Comparison of ENCODE assay signal across 8 cellular contexts in the genomic region with DNA sequence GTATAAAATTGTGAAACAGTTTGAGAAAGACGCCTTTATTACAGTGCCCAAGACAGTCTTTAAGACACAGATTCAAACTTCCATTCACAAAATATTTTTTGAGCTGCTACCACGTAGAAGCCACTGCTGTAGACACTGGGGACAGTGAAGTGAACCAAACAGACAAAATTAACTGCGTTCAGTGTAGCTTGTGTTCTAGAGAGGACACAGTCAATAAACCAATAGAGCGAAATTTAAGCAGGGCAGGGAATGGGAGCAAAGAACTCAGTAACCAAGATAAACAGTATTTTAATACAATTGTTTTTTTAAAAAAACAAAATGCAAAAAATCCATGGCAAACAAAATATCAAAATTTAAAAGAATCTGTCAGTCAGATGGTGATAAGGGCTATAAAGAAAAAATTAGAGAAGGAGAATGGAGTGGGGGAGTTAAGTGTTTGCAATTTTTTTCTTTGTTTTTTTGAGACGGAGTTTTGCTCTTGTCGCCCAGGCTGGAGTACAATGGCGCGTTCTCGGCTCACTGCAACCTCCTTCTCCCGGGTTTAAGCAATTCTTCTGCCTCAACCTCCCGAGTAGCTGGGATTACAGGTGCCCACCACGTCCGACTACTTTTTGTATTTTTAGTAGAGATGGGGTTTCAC. TPM values are rescaled to one million over a fixed set of nuclear protein-coding genes. Genes with fewer than 3 reads are reported as not detected.
DNase-seq lines count a peak whose midpoint lies in the region; ATAC-seq and TF ChIP-seq lines count a peak whose summit lies in the region.

No MANE protein-coding gene starts in this region.

- peak; percentile 30 for ATAC-seq in GM19455 (IDR thresholded peaks at IDR 0.05; ENCODE audit: unreplicated experiment)
- peak; percentile 5 for ATAC-seq in HG03558 (IDR thresholded peaks at IDR 0.05; ENCODE audit: extremely low read depth, unreplicated experiment)
- ATAC-seq in natural killer cell = peak in 2 of 3 donors; percentile 3 to 14

- H3K4me3 ChIP-seq in A673 (ENCODE audit: low read depth, low read length, poor library complexity, severe bottlenecking) (peak overlapping the region; percentile 68), choroid plexus epithelial cell (ENCODE audit: low read depth, low read length) (peak overlapping the region; percentile 60)

- BruUV-seq in A673 (replicated peaks; lab: Mats Ljungman, UMichigan) = no TSS peak

- H3K4me3 Mint-ChIP-seq in natural killer cell = peak overlapping the region; percentile 94

- H3K9me3 ChIP-seq in A673 (ENCODE audit: low read depth, low read length, poor library complexity, severe bottlenecking) = no peaks in the 10 kb centered on the region

- H3K36me3 ChIP-seq in A673 (ENCODE audit: insufficient read depth, low read length, poor library complexity, severe bottlenecking) = no peaks in the 10 kb centered on the region

- no peaks in the 10 kb centered on the region for H3K27me3 ChIP-seq in A673 (replicated peaks; ENCODE audit: insufficient read depth, low read depth, low read length, poor library complexity)

- DNase-seq in A673 (ENCODE audit: low spot score) (no peak), choroid plexus epithelial cell (ENCODE audit: low read depth) (no peak), natural killer cell (no peak), posterior vena cava (ENCODE audit: low spot score) (no peak), 8988T (no peak)
- DNase-seq in stimulated activated naive CD4-positive, alpha-beta T cell treated with Interleukin-2 at 50 U/mL for 16 hours (lab: John Stamatoyannopoulos, UW) = no peak

- no peaks in the 10 kb centered on the region for H3K9me3 Mint-ChIP-seq in natural killer cell

- intact Hi-C loops in A673 (cut with micrococcal nuclease; ENCODE audit: unreplicated experiment) = no loop called here
- intact Hi-C loops in natural killer cell (cut with micrococcal nuclease) = loop anchor here (1.0 kb wide), 3 partner anchors 36 to 712 kb away; a partner anchor contains a TSS
- intact Hi-C loops in posterior vena cava (cut with DNase I) = no loop called here

- POLR2A ChIA-PET in A673 (lab: Charles Lee; ENCODE audit: low non-redundant PET) = no interaction called here

- no peak for TF ChIP-seq CTCF in A673 (conservative IDR thresholded peaks at IDR 0.05; ENCODE audit: low read depth, low read length)
- no peak for TF ChIP-seq CTCF in choroid plexus epithelial cell (conservative IDR thresholded peaks at IDR 0.05; ENCODE audit: low read depth, low read length)
- no peak for TF ChIP-seq CTCF in natural killer cell (IDR thresholded peaks at IDR 0.05)

- H3K4me1 ChIP-seq in A673 (ENCODE audit: insufficient read depth, low read length, poor library complexity, severe bottlenecking) = peaks cover 12% of the 10 kb centered on the region

- peaks cover 47 to 53% of the 10 kb centered on the region in 2 donors for H3K4me1 Mint-ChIP-seq in natural killer cell

- H3K27ac Mint-ChIP-seq in natural killer cell = peak overlapping the region; percentile 96 to 97

- H3K27me3 Mint-ChIP-seq in natural killer cell (ENCODE audit: low read depth in 2 of 2) = no peaks in the 10 kb centered on the region

- H3K27ac ChIP-seq in A673 (ENCODE audit: low read depth, low read length, poor library complexity, severe bottlenecking) = no peak overlapping the region

- no peaks in the 10 kb centered on the region for H3K36me3 Mint-ChIP-seq in natural killer cell

- CTCF ChIA-PET in A673 (lab: Charles Lee) = no interaction called here

RNA-seq across cellular contexts. Expression of a gene that starts 0.7 kb away (rescaled TPM):
- total RNA-seq in A673 (2021) (6.9 and 7.0 TPM in 2 replicates), natural killer cell (1 to 10 TPM in 1 of 3 donors, under 1 TPM in 2; 0.95 to 1.4 (median 0.96) TPM), posterior vena cava (1 to 10 TPM; 2.3 to 2.8 TPM)

RNA-seq across cellular contexts. Expression of a gene that starts 36.1 kb away (rescaled TPM):
- total RNA-seq in A673 (2021) = not detected in 2 replicates
- total RNA-seq in natural killer cell = 10 to 100 TPM; 17.8 to 30.8 (median 26.5) TPM
- total RNA-seq in posterior vena cava = under 1 TPM in 1 of 2 donors, not detected in 1; 0.05 TPM

RNA-seq across cellular contexts. Expression of a gene that starts 49.4 kb away (rescaled TPM):
- 25.5 and 26.1 TPM in 2 replicates for total RNA-seq in A673 (2021)
- total RNA-seq in natural killer cell = 10 to 100 TPM in 1 of 3 donors, 1 to 10 TPM in 2; 7.8 to 13.6 (median 10.0) TPM
- total RNA-seq in posterior vena cava = 10 to 100 TPM; 13.9 to 16.8 TPM

Comparison
In these comparisons a context has a peak if more than half of its experiments do, and no peak if none do; other contexts are left out.
1. RNA of a gene that starts 36.1 kb away (total RNA-seq): 17.8 to 30.8 TPM in natural killer cell; 0.05 TPM in posterior vena cava and not detected in A673; every median in the first group is over 10 times any median in the second.
2. Peak in every context shown above with its lines, with median percentiles within 50 percentile points of each other: ATAC-seq.